In the genomic region with DNA sequence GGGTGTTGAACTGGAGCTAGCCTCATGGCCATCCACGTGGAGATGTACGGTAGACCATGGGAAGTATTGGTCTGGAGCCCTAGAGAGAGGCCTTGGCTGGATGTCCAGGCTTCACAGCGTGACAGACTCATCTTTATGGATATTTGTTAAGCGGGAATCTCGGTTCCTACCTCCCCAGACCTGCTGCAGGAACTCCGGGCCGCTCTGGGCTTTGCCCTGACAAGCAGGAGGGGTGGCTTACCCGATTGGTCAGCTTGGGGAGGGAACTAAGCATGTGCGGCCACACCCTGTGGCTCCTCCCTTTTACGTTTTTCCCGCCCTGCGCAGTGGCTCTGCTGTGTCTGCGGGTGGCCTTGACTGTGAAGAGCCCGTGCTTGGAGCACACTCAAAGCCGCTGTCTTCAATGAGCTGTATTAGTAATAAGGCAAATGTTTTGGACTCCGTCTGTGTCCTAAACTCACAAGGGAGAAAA, we compare ENCODE assay signal across 1 cellular context.
TF ChIP-seq lines count a peak whose summit lies in the region.

No MANE protein-coding gene starts in this region.

TF ChIP-seq in HepG2, 621 proteins besides CTCF, POLR2A, EP300 and RAD21:
- TF ChIP-seq, protein P1, sequence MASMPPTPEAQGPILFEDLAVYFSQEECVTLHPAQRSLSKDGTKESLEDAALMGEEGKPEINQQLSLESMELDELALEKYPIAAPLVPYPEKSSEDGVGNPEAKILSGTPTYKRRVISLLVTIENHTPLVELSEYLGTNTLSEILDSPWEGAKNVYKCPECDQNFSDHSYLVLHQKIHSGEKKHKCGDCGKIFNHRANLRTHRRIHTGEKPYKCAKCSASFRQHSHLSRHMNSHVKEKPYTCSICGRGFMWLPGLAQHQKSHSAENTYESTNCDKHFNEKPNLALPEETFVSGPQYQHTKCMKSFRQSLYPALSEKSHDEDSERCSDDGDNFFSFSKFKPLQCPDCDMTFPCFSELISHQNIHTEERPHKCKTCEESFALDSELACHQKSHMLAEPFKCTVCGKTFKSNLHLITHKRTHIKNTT (CRISPR knock-in tag; IDR thresholded peaks at IDR 0.05), result no peak
- TF ChIP-seq KDM5B (CRISPR knock-in tag; IDR thresholded peaks at IDR 0.05; ENCODE audit: borderline replicate concordance) (peak; percentile 57; the same call in 1 of the 2 replicates), MYNN (CRISPR knock-in tag; IDR thresholded peaks at IDR 0.05; ENCODE audit: low read depth) (no peak), ZFY (CRISPR knock-in tag; IDR thresholded peaks at IDR 0.05) (0 out of 2 replicates have a peak, but pooled peaks have one; percentile 13), ATRX (CRISPR knock-in tag; IDR thresholded peaks at IDR 0.05; ENCODE audit: borderline replicate concordance) (no peak), ZNF160 (CRISPR knock-in tag; IDR thresholded peaks at IDR 0.05) (no peak), ZNF296 (CRISPR knock-in tag; conservative IDR thresholded peaks at IDR 0.05) (no peak), NKX3-1 (CRISPR knock-in tag; IDR thresholded peaks at IDR 0.05) (no peak), GPN1 (CRISPR knock-in tag; IDR thresholded peaks at IDR 0.05; ENCODE audit: borderline replicate concordance) (no peak), SIX1 (CRISPR knock-in tag; IDR thresholded peaks at IDR 0.05; ENCODE audit: borderline replicate concordance) (no peak), CENPT (CRISPR knock-in tag; IDR thresholded peaks at IDR 0.05; ENCODE audit: low read depth) (no peak), ZNF460 (CRISPR knock-in tag; IDR thresholded peaks at IDR 0.05; ENCODE audit: borderline replicate concordance) (no peak), AHR (CRISPR knock-in tag; IDR thresholded peaks at IDR 0.05) (no peak), MIXL1 (CRISPR knock-in tag; IDR thresholded peaks at IDR 0.05) (no peak), NFYB (CRISPR knock-in tag; IDR thresholded peaks at IDR 0.05) (0 out of 2 replicates have a peak, but pooled peaks have one; percentile 27), SAP130 (CRISPR knock-in tag; IDR thresholded peaks at IDR 0.05; ENCODE audit: low read depth) (peak; percentile 15; the same call in 1 of the 2 replicates), NFYC (CRISPR knock-in tag; IDR thresholded peaks at IDR 0.05) (peak; percentile 57), ZBTB38 (CRISPR knock-in tag; IDR thresholded peaks at IDR 0.05) (no peak), ZNF703 (CRISPR knock-in tag; IDR thresholded peaks at IDR 0.05; ENCODE audit: borderline replicate concordance) (no peak), ZNF232 (CRISPR knock-in tag; IDR thresholded peaks at IDR 0.05; ENCODE audit: borderline replicate concordance) (no peak), ZNF207 (IDR thresholded peaks at IDR 0.05; ENCODE audit: borderline replicate concordance) (no peak), HOXA3 (CRISPR knock-in tag; IDR thresholded peaks at IDR 0.05) (0 out of 2 replicates have a peak, but pooled peaks have one; percentile 20), GABPB1 (CRISPR knock-in tag; IDR thresholded peaks at IDR 0.05) (0 out of 2 replicates have a peak, but pooled peaks have one; percentile 12), FOXA3 (CRISPR knock-in tag; IDR thresholded peaks at IDR 0.05) (no peak), DNMT3B (CRISPR knock-in tag; conservative IDR thresholded peaks at IDR 0.05) (no peak), JUN (CRISPR knock-in tag; IDR thresholded peaks at IDR 0.05) (no peak), MIER3 (CRISPR knock-in tag; IDR thresholded peaks at IDR 0.05; ENCODE audit: borderline replicate concordance) (no peak), ZNF670 (CRISPR knock-in tag; IDR thresholded peaks at IDR 0.05; ENCODE audit: borderline replicate concordance) (no peak)
- TF ChIP-seq, protein P2, sequence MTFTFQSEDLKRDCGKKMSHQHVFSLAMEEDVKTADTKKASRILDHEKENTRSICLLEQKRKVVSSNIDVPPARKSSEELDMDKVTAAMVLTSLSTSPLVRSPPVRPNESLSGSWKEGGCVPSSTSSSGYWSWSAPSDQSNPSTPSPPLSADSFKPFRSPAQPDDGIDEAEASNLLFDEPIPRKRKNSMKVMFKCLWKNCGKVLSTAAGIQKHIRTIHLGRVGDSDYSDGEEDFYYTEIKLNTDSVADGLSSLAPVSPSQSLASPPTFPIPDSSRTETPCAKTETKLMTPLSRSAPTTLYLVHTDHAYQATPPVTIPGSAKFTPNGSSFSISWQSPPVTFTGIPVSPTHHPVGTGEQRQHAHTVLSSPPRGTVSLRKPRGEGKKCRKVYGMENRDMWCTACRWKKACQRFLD (CRISPR knock-in tag; IDR thresholded peaks at IDR 0.05; ENCODE audit: borderline replicate concordance), result no peak
- TF ChIP-seq, protein P3, sequence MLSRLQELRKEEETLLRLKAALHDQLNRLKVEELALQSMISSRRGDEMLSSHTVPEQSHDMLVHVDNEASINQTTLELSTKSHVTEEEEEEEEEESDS (CRISPR knock-in tag; IDR thresholded peaks at IDR 0.05; ENCODE audit: borderline replicate concordance), result no peak
- TF ChIP-seq, protein P4, sequence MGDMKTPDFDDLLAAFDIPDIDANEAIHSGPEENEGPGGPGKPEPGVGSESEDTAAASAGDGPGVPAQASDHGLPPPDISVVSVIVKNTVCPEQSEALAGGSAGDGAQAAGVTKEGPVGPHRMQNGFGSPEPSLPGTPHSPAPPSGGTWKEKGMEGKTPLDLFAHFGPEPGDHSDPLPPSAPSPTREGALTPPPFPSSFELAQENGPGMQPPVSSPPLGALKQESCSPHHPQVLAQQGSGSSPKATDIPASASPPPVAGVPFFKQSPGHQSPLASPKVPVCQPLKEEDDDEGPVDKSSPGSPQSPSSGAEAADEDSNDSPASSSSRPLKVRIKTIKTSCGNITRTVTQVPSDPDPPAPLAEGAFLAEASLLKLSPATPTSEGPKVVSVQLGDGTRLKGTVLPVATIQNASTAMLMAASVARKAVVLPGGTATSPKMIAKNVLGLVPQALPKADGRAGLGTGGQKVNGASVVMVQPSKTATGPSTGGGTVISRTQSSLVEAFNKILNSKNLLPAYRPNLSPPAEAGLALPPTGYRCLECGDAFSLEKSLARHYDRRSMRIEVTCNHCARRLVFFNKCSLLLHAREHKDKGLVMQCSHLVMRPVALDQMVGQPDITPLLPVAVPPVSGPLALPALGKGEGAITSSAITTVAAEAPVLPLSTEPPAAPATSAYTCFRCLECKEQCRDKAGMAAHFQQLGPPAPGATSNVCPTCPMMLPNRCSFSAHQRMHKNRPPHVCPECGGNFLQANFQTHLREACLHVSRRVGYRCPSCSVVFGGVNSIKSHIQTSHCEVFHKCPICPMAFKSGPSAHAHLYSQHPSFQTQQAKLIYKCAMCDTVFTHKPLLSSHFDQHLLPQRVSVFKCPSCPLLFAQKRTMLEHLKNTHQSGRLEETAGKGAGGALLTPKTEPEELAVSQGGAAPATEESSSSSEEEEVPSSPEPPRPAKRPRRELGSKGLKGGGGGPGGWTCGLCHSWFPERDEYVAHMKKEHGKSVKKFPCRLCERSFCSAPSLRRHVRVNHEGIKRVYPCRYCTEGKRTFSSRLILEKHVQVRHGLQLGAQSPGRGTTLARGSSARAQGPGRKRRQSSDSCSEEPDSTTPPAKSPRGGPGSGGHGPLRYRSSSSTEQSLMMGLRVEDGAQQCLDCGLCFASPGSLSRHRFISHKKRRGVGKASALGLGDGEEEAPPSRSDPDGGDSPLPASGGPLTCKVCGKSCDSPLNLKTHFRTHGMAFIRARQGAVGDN (CRISPR knock-in tag; IDR thresholded peaks at IDR 0.05), result peak; percentile 68
- TF ChIP-seq, protein P5, sequence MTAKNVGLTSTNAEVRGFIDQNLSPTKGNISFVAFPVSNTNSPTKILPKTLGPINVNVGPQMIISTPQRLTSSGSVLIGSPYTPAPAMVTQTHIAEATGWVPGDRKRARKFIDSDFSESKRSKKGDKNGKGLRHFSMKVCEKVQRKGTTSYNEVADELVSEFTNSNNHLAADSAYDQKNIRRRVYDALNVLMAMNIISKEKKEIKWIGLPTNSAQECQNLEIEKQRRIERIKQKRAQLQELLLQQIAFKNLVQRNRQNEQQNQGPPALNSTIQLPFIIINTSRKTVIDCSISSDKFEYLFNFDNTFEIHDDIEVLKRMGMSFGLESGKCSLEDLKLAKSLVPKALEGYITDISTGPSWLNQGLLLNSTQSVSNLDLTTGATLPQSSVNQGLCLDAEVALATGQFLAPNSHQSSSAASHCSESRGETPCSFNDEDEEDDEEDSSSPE (CRISPR knock-in tag; IDR thresholded peaks at IDR 0.05), result peak; percentile 70; the same call in 1 of the 2 replicates
- TF ChIP-seq, protein P6, sequence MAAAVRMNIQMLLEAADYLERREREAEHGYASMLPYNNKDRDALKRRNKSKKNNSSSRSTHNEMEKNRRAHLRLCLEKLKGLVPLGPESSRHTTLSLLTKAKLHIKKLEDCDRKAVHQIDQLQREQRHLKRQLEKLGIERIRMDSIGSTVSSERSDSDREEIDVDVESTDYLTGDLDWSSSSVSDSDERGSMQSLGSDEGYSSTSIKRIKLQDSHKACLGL (CRISPR knock-in tag; IDR thresholded peaks at IDR 0.05), result no peak
- TF ChIP-seq, protein P7, sequence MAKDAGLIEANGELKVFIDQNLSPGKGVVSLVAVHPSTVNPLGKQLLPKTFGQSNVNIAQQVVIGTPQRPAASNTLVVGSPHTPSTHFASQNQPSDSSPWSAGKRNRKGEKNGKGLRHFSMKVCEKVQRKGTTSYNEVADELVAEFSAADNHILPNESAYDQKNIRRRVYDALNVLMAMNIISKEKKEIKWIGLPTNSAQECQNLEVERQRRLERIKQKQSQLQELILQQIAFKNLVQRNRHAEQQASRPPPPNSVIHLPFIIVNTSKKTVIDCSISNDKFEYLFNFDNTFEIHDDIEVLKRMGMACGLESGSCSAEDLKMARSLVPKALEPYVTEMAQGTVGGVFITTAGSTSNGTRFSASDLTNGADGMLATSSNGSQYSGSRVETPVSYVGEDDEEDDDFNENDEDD (CRISPR knock-in tag; IDR thresholded peaks at IDR 0.05; ENCODE audit: borderline replicate concordance), result peak; percentile 92
- TF ChIP-seq, protein P8, sequence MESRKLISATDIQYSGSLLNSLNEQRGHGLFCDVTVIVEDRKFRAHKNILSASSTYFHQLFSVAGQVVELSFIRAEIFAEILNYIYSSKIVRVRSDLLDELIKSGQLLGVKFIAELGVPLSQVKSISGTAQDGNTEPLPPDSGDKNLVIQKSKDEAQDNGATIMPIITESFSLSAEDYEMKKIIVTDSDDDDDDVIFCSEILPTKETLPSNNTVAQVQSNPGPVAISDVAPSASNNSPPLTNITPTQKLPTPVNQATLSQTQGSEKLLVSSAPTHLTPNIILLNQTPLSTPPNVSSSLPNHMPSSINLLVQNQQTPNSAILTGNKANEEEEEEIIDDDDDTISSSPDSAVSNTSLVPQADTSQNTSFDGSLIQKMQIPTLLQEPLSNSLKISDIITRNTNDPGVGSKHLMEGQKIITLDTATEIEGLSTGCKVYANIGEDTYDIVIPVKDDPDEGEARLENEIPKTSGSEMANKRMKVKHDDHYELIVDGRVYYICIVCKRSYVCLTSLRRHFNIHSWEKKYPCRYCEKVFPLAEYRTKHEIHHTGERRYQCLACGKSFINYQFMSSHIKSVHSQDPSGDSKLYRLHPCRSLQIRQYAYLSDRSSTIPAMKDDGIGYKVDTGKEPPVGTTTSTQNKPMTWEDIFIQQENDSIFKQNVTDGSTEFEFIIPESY (CRISPR knock-in tag; IDR thresholded peaks at IDR 0.05), result 0 out of 2 replicates have a peak, but pooled peaks have one; percentile 28
- TF ChIP-seq, protein P9, sequence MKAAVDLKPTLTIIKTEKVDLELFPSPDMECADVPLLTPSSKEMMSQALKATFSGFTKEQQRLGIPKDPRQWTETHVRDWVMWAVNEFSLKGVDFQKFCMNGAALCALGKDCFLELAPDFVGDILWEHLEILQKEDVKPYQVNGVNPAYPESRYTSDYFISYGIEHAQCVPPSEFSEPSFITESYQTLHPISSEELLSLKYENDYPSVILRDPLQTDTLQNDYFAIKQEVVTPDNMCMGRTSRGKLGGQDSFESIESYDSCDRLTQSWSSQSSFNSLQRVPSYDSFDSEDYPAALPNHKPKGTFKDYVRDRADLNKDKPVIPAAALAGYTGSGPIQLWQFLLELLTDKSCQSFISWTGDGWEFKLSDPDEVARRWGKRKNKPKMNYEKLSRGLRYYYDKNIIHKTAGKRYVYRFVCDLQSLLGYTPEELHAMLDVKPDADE (CRISPR knock-in tag; IDR thresholded peaks at IDR 0.05), result no peak
- TF ChIP-seq, protein P10, sequence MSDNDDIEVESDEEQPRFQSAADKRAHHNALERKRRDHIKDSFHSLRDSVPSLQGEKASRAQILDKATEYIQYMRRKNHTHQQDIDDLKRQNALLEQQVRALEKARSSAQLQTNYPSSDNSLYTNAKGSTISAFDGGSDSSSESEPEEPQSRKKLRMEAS (IDR thresholded peaks at IDR 0.05), result peak; percentile 80
- TF ChIP-seq, protein P11, sequence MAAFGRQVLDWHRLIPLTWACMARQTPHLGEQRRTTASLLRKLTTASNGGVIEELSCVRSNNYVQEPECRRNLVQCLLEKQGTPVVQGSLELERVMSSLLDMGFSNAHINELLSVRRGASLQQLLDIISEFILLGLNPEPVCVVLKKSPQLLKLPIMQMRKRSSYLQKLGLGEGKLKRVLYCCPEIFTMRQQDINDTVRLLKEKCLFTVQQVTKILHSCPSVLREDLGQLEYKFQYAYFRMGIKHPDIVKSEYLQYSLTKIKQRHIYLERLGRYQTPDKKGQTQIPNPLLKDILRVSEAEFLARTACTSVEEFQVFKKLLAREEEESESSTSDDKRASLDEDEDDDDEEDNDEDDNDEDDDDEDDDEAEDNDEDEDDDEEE (CRISPR knock-in tag; IDR thresholded peaks at IDR 0.05), result no peak
- TF ChIP-seq, protein P12, sequence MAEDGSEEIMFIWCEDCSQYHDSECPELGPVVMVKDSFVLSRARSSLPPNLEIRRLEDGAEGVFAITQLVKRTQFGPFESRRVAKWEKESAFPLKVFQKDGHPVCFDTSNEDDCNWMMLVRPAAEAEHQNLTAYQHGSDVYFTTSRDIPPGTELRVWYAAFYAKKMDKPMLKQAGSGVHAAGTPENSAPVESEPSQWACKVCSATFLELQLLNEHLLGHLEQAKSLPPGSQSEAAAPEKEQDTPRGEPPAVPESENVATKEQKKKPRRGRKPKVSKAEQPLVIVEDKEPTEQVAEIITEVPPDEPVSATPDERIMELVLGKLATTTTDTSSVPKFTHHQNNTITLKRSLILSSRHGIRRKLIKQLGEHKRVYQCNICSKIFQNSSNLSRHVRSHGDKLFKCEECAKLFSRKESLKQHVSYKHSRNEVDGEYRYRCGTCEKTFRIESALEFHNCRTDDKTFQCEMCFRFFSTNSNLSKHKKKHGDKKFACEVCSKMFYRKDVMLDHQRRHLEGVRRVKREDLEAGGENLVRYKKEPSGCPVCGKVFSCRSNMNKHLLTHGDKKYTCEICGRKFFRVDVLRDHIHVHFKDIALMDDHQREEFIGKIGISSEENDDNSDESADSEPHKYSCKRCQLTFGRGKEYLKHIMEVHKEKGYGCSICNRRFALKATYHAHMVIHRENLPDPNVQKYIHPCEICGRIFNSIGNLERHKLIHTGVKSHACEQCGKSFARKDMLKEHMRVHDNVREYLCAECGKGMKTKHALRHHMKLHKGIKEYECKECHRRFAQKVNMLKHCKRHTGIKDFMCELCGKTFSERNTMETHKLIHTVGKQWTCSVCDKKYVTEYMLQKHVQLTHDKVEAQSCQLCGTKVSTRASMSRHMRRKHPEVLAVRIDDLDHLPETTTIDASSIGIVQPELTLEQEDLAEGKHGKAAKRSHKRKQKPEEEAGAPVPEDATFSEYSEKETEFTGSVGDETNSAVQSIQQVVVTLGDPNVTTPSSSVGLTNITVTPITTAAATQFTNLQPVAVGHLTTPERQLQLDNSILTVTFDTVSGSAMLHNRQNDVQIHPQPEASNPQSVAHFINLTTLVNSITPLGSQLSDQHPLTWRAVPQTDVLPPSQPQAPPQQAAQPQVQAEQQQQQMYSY (CRISPR knock-in tag; IDR thresholded peaks at IDR 0.05), result no peak
